In the genomic region with DNA sequence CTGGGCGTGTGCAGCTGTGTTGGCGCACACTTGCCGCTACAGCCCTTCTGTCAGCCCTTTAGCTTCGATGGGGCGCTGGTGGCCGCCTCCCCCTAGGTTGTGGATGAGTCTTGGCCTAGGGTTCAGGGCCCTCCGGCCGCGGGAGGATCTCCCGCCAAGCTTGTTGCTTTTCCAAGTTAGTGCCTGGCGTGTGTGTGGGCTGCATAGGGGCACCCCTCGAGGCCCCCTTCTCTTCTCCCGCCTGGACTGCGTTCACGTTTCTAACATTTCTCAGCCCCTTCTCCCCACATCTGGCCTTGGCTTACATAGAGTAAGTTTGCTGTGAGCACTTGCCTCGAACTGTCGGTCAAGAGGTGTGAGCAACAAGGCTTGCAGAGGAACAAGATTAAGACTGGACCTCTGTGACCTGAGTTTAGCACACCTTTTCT, we compare ENCODE assay signal across 1 cellular context.
TF ChIP-seq lines count a peak whose summit lies in the region.

No MANE protein-coding gene starts in this region.

TF ChIP-seq in K562, 482 proteins besides CTCF, POLR2A, EP300 and RAD21 (continues in another document):
- TF ChIP-seq SRSF1 (IDR thresholded peaks at IDR 0.05; ENCODE audit: low read depth, low read length) = no peak
- TF ChIP-seq, protein P1, sequence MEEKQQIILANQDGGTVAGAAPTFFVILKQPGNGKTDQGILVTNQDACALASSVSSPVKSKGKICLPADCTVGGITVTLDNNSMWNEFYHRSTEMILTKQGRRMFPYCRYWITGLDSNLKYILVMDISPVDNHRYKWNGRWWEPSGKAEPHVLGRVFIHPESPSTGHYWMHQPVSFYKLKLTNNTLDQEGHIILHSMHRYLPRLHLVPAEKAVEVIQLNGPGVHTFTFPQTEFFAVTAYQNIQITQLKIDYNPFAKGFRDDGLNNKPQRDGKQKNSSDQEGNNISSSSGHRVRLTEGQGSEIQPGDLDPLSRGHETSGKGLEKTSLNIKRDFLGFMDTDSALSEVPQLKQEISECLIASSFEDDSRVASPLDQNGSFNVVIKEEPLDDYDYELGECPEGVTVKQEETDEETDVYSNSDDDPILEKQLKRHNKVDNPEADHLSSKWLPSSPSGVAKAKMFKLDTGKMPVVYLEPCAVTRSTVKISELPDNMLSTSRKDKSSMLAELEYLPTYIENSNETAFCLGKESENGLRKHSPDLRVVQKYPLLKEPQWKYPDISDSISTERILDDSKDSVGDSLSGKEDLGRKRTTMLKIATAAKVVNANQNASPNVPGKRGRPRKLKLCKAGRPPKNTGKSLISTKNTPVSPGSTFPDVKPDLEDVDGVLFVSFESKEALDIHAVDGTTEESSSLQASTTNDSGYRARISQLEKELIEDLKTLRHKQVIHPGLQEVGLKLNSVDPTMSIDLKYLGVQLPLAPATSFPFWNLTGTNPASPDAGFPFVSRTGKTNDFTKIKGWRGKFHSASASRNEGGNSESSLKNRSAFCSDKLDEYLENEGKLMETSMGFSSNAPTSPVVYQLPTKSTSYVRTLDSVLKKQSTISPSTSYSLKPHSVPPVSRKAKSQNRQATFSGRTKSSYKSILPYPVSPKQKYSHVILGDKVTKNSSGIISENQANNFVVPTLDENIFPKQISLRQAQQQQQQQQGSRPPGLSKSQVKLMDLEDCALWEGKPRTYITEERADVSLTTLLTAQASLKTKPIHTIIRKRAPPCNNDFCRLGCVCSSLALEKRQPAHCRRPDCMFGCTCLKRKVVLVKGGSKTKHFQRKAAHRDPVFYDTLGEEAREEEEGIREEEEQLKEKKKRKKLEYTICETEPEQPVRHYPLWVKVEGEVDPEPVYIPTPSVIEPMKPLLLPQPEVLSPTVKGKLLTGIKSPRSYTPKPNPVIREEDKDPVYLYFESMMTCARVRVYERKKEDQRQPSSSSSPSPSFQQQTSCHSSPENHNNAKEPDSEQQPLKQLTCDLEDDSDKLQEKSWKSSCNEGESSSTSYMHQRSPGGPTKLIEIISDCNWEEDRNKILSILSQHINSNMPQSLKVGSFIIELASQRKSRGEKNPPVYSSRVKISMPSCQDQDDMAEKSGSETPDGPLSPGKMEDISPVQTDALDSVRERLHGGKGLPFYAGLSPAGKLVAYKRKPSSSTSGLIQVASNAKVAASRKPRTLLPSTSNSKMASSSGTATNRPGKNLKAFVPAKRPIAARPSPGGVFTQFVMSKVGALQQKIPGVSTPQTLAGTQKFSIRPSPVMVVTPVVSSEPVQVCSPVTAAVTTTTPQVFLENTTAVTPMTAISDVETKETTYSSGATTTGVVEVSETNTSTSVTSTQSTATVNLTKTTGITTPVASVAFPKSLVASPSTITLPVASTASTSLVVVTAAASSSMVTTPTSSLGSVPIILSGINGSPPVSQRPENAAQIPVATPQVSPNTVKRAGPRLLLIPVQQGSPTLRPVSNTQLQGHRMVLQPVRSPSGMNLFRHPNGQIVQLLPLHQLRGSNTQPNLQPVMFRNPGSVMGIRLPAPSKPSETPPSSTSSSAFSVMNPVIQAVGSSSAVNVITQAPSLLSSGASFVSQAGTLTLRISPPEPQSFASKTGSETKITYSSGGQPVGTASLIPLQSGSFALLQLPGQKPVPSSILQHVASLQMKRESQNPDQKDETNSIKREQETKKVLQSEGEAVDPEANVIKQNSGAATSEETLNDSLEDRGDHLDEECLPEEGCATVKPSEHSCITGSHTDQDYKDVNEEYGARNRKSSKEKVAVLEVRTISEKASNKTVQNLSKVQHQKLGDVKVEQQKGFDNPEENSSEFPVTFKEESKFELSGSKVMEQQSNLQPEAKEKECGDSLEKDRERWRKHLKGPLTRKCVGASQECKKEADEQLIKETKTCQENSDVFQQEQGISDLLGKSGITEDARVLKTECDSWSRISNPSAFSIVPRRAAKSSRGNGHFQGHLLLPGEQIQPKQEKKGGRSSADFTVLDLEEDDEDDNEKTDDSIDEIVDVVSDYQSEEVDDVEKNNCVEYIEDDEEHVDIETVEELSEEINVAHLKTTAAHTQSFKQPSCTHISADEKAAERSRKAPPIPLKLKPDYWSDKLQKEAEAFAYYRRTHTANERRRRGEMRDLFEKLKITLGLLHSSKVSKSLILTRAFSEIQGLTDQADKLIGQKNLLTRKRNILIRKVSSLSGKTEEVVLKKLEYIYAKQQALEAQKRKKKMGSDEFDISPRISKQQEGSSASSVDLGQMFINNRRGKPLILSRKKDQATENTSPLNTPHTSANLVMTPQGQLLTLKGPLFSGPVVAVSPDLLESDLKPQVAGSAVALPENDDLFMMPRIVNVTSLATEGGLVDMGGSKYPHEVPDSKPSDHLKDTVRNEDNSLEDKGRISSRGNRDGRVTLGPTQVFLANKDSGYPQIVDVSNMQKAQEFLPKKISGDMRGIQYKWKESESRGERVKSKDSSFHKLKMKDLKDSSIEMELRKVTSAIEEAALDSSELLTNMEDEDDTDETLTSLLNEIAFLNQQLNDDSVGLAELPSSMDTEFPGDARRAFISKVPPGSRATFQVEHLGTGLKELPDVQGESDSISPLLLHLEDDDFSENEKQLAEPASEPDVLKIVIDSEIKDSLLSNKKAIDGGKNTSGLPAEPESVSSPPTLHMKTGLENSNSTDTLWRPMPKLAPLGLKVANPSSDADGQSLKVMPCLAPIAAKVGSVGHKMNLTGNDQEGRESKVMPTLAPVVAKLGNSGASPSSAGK (IDR thresholded peaks at IDR 0.05) = peak; percentile 87
- 0 out of 2 replicates have a peak, but pooled peaks have one; percentile 17 for TF ChIP-seq ZBTB1 (CRISPR knock-in tag; IDR thresholded peaks at IDR 0.05; ENCODE audit: borderline replicate concordance, low read depth)
- no peak for TF ChIP-seq HEY1 (CRISPR knock-in tag; IDR thresholded peaks at IDR 0.05; ENCODE audit: borderline replicate concordance)
- TF ChIP-seq ZFP30 (CRISPR knock-in tag; IDR thresholded peaks at IDR 0.05; ENCODE audit: borderline replicate concordance) = no peak
- no peak for TF ChIP-seq PURB (CRISPR knock-in tag; IDR thresholded peaks at IDR 0.05; ENCODE audit: low read depth)
- TF ChIP-seq HMGN3 (IDR thresholded peaks at IDR 0.05; ENCODE audit: borderline replicate concordance, extremely low read depth, insufficient read length, low read depth, low read length) = peak; percentile 6
- no peak for TF ChIP-seq DMBX1 (CRISPR knock-in tag; IDR thresholded peaks at IDR 0.05; ENCODE audit: borderline replicate concordance)
- no peak for TF ChIP-seq ZFPM2 (CRISPR knock-in tag; IDR thresholded peaks at IDR 0.05)
- no peak for TF ChIP-seq ZKSCAN3 (CRISPR knock-in tag; IDR thresholded peaks at IDR 0.05)
- TF ChIP-seq FOXK2 (conservative IDR thresholded peaks at IDR 0.05 in 1 of 2, IDR thresholded peaks at IDR 0.05 in 1 of 2; ENCODE audit: low read depth in 2 of 2) = no peak
- no peak for TF ChIP-seq HDAC3 (IDR thresholded peaks at IDR 0.05; ENCODE audit: borderline replicate concordance, partially characterized antibody)
- TF ChIP-seq BCOR (IDR thresholded peaks at IDR 0.05) = no peak
- TF ChIP-seq, protein P2, sequence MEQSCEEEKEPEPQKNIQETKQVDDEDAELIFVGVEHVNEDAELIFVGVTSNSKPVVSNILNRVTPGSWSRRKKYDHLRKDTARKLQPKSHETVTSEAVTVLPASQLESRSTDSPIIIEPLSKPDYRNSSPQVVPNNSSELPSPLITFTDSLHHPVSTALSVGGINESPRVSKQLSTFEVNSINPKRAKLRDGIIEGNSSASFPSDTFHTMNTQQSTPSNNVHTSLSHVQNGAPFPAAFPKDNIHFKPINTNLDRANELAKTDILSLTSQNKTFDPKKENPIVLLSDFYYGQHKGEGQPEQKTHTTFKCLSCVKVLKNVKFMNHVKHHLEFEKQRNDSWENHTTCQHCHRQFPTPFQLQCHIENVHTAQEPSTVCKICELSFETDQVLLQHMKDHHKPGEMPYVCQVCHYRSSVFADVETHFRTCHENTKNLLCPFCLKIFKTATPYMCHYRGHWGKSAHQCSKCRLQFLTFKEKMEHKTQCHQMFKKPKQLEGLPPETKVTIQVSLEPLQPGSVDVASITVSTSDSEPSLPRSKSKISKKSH (CRISPR knock-in tag; IDR thresholded peaks at IDR 0.05) = no peak
- TF ChIP-seq SMARCB1 (IDR thresholded peaks at IDR 0.05; ENCODE audit: insufficient read length, low read depth) = no peak
- TF ChIP-seq, protein P3, sequence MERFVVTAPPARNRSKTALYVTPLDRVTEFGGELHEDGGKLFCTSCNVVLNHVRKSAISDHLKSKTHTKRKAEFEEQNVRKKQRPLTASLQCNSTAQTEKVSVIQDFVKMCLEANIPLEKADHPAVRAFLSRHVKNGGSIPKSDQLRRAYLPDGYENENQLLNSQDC (CRISPR knock-in tag; IDR thresholded peaks at IDR 0.05) = no peak
- TF ChIP-seq POLR2G (IDR thresholded peaks at IDR 0.05; ENCODE audit: low read depth, low read length) = peak; percentile 79
- no peak for TF ChIP-seq DIDO1 (tag; IDR thresholded peaks at IDR 0.05; ENCODE audit: low read depth)
- 0 out of 2 replicates have a peak, but pooled peaks have one; percentile 0 for TF ChIP-seq ZNF24 (IDR thresholded peaks at IDR 0.05)
- TF ChIP-seq, protein P4, sequence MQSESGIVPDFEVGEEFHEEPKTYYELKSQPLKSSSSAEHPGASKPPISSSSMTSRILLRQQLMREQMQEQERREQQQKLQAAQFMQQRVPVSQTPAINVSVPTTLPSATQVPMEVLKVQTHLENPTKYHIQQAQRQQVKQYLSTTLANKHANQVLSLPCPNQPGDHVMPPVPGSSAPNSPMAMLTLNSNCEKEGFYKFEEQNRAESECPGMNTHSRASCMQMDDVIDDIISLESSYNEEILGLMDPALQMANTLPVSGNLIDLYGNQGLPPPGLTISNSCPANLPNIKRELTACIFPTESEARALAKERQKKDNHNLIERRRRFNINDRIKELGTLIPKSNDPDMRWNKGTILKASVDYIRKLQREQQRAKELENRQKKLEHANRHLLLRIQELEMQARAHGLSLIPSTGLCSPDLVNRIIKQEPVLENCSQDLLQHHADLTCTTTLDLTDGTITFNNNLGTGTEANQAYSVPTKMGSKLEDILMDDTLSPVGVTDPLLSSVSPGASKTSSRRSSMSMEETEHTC (IDR thresholded peaks at IDR 0.05) = no peak
- no peak for TF ChIP-seq CBFA2T2 (conservative IDR thresholded peaks at IDR 0.05)
- TF ChIP-seq SMAD3 (CRISPR knock-in tag; conservative IDR thresholded peaks at IDR 0.05) = no peak
- TF ChIP-seq KLF6 (CRISPR knock-in tag; IDR thresholded peaks at IDR 0.05; ENCODE audit: borderline replicate concordance) = 0 out of 2 replicates have a peak, but pooled peaks have one; percentile 1
- TF ChIP-seq HNRNPLL (IDR thresholded peaks at IDR 0.05; ENCODE audit: low read depth, low read length, poor library complexity, severe bottlenecking) = no peak
- TF ChIP-seq MAZ (CRISPR knock-in tag; conservative IDR thresholded peaks at IDR 0.05 in 1 of 2, IDR thresholded peaks at IDR 0.05 in 1 of 2) = no peak
- no peak for TF ChIP-seq KLF10 (CRISPR knock-in tag; IDR thresholded peaks at IDR 0.05)
- 0 out of 2 replicates have a peak, but pooled peaks have one; percentile 56 for TF ChIP-seq E2F3 (CRISPR knock-in tag; IDR thresholded peaks at IDR 0.05)
- TF ChIP-seq ZNF124 (CRISPR knock-in tag; IDR thresholded peaks at IDR 0.05) = no peak
- no peak for TF ChIP-seq ZNF282 (CRISPR knock-in tag; IDR thresholded peaks at IDR 0.05)
- TF ChIP-seq, protein P5, sequence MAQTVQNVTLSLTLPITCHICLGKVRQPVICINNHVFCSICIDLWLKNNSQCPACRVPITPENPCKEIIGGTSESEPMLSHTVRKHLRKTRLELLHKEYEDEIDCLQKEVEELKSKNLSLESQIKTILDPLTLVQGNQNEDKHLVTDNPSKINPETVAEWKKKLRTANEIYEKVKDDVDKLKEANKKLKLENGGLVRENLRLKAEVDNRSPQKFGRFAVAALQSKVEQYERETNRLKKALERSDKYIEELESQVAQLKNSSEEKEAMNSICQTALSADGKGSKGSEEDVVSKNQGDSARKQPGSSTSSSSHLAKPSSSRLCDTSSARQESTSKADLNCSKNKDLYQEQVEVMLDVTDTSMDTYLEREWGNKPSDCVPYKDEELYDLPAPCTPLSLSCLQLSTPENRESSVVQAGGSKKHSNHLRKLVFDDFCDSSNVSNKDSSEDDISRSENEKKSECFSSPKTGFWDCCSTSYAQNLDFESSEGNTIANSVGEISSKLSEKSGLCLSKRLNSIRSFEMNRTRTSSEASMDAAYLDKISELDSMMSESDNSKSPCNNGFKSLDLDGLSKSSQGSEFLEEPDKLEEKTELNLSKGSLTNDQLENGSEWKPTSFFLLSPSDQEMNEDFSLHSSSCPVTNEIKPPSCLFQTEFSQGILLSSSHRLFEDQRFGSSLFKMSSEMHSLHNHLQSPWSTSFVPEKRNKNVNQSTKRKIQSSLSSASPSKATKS (CRISPR knock-in tag; IDR thresholded peaks at IDR 0.05) = no peak
- no peak for TF ChIP-seq ZNF253 (CRISPR knock-in tag; conservative IDR thresholded peaks at IDR 0.05)
- TF ChIP-seq ZZZ3 (IDR thresholded peaks at IDR 0.05) = no peak
- TF ChIP-seq, protein P6, sequence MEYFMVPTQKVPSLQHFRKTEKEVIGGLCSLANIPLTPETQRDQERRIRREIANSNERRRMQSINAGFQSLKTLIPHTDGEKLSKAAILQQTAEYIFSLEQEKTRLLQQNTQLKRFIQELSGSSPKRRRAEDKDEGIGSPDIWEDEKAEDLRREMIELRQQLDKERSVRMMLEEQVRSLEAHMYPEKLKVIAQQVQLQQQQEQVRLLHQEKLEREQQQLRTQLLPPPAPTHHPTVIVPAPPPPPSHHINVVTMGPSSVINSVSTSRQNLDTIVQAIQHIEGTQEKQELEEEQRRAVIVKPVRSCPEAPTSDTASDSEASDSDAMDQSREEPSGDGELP (CRISPR knock-in tag; IDR thresholded peaks at IDR 0.05; ENCODE audit: borderline replicate concordance) = no peak
- TF ChIP-seq NFYB (IDR thresholded peaks at IDR 0.05; ENCODE audit: extremely low read depth, insufficient read length) = no peak
- TF ChIP-seq CSDE1 (IDR thresholded peaks at IDR 0.05) = no peak
- no peak for TF ChIP-seq BACH1 (tag; IDR thresholded peaks at IDR 0.05)
- TF ChIP-seq, protein P7, sequence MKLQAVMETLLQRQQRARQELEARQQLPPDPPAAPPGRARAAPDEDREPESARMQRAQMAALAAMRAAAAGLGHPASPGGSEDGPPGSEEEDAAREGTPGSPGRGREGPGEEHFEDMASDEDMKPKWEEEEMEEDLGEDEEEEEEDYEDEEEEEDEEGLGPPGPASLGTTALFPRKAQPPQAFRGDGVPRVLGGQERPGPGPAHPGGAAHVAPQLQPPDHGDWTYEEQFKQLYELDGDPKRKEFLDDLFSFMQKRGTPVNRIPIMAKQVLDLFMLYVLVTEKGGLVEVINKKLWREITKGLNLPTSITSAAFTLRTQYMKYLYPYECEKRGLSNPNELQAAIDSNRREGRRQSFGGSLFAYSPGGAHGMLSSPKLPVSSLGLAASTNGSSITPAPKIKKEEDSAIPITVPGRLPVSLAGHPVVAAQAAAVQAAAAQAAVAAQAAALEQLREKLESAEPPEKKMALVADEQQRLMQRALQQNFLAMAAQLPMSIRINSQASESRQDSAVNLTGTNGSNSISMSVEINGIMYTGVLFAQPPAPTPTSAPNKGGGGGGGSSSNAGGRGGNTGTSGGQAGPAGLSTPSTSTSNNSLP (IDR thresholded peaks at IDR 0.05; ENCODE audit: borderline replicate concordance, low read depth, low read length) = no peak
- TF ChIP-seq, protein P8, sequence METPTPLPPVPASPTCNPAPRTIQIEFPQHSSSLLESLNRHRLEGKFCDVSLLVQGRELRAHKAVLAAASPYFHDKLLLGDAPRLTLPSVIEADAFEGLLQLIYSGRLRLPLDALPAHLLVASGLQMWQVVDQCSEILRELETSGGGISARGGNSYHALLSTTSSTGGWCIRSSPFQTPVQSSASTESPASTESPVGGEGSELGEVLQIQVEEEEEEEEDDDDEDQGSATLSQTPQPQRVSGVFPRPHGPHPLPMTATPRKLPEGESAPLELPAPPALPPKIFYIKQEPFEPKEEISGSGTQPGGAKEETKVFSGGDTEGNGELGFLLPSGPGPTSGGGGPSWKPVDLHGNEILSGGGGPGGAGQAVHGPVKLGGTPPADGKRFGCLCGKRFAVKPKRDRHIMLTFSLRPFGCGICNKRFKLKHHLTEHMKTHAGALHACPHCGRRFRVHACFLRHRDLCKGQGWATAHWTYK (CRISPR knock-in tag; IDR thresholded peaks at IDR 0.05) = no peak
- no peak for TF ChIP-seq TGIF2 (CRISPR knock-in tag; IDR thresholded peaks at IDR 0.05)
- TF ChIP-seq L3MBTL2 (IDR thresholded peaks at IDR 0.05) = peak; percentile 88
- TF ChIP-seq KDM5B (IDR thresholded peaks at IDR 0.05; ENCODE audit: insufficient replicate concordance, low read depth, low read length) = peak; percentile 6
- no peak for TF ChIP-seq ZNF583 (CRISPR knock-in tag; IDR thresholded peaks at IDR 0.05)
